In the genomic region with DNA sequence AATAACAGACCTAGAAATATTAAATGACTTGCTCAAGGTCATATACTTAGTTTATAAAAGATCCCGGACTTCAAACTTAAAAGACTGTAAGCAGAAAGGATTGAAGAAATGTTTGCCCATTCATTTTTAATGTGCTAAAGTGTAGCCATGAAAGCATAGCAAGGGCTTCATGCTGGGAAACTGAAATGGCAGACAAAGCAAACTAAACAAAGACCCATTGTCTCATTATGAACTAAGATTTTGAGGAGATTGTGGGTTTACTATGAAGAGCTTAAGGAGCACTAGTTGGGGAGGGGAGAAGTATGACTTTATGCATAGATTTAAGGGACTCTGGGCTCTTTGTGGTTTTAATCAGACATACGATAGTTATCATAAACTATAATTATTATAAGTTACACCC, we compare ENCODE assay signal across 25 cellular contexts. TPM values are rescaled to one million over a fixed set of nuclear protein-coding genes. Genes with fewer than 3 reads are reported as not detected.
"Had no signal": no experiment of that assay in that cellular context is flagged by ENCODE, and none has a peak within 500 bp of the region (broad histone marks: within the 10 kb centered on the region; RNA-seq: fewer than 3 reads in every experiment).

No MANE protein-coding gene starts in this region.

- H3K4me2 ChIP-seq: SK-N-SH had no signal

- H3K4me3 Mint-ChIP-seq: activated CD4-positive, alpha-beta memory T cell treated with anti-CD3 and anti-CD28 coated beads for 36 hours; activated naive CD4-positive, alpha-beta T cell treated with anti-CD3 and anti-CD28 coated beads, Interleukin-2, amount 10 ng/mL, durations not matched to agents 7 days and 5 days; activated naive CD8-positive, alpha-beta T cell treated with anti-CD3 and anti-CD28 coated beads for 36 hours; activated T-helper 17 cell treated with anti-CD3 and anti-CD28 coated beads, Interleukin-2, amount 50 U/mL, for 72 hours; WTC11 had no signal

- H3K27me3 Mint-ChIP-seq: activated CD4-positive, alpha-beta memory T cell treated with anti-CD3 and anti-CD28 coated beads for 36 hours; activated naive CD4-positive, alpha-beta T cell treated with anti-CD3 and anti-CD28 coated beads, Interleukin-2, amount 10 ng/mL, durations not matched to agents 7 days and 5 days had no signal

- H3K9me3 Mint-ChIP-seq: activated CD4-positive, alpha-beta memory T cell treated with anti-CD3 and anti-CD28 coated beads for 36 hours; activated naive CD4-positive, alpha-beta T cell treated with anti-CD3 and anti-CD28 coated beads, Interleukin-2, amount 10 ng/mL, durations not matched to agents 7 days and 5 days; activated T-helper 17 cell treated with anti-CD3 and anti-CD28 coated beads, Interleukin-2, amount 50 U/mL, for 72 hours had no signal

- H3K9ac ChIP-seq: SK-N-SH had no signal

- H3K27ac ChIP-seq: brain microvascular endothelial cell, cardiac muscle cell had no signal

- DNase-seq: activated CD4-positive, alpha-beta memory T cell treated with anti-CD3 and anti-CD28 coated beads for 36 hours; activated CD4-positive, alpha-beta T cell treated with anti-CD3 and anti-CD28 coated beads for 48 hours; activated CD4-positive, CD25-positive, alpha-beta regulatory T cell treated with anti-CD3 and anti-CD28 coated beads, Interleukin-2, amount 50 U/mL, for 72 hours; activated CD8-positive, alpha-beta memory T cell treated with anti-CD3 and anti-CD28 coated beads for 24 hours; activated gamma-delta T cell treated with Interleukin-2 at 50 U/mL for 16 hours; activated naive CD4-positive, alpha-beta T cell treated with anti-CD3 and anti-CD28 coated beads, Interleukin-2, amount 10 ng/mL, durations not matched to agents 7 days and 5 days; activated naive CD8-positive, alpha-beta T cell treated with anti-CD3 and anti-CD28 coated beads for 36 hours; activated T-cell treated with anti-CD3 and anti-CD28 coated beads, Interleukin-2, amount 50 U/mL, for 48 hours; brain microvascular endothelial cell; NCI-H1105 treated with DMSO at 0.1 percent for 48 hours; NCI-H1436 treated with DMSO at 0.1 percent for 48 hours; NCI-H187; NCI-H2081; NCI-H2171; NCI-H2227 treated with DMSO at 0.1 percent for 48 hours; NCI-H446 treated with DMSO at 0.1 percent for 48 hours; NCI-H524 treated with DMSO at 0.1 percent for 48 hours; NCI-H82; SIG-M5; SK-N-SH; T-helper 1 cell had no signal

- H3K27ac Mint-ChIP-seq: activated CD4-positive, alpha-beta memory T cell treated with anti-CD3 and anti-CD28 coated beads for 36 hours; activated naive CD4-positive, alpha-beta T cell treated with anti-CD3 and anti-CD28 coated beads, Interleukin-2, amount 10 ng/mL, durations not matched to agents 7 days and 5 days; activated naive CD8-positive, alpha-beta T cell treated with anti-CD3 and anti-CD28 coated beads for 36 hours; activated T-helper 17 cell treated with anti-CD3 and anti-CD28 coated beads, Interleukin-2, amount 50 U/mL, for 72 hours; WTC11 had no signal

- H3K4me1 Mint-ChIP-seq: activated naive CD4-positive, alpha-beta T cell treated with anti-CD3 and anti-CD28 coated beads, Interleukin-2, amount 10 ng/mL, durations not matched to agents 7 days and 5 days; activated naive CD8-positive, alpha-beta T cell treated with anti-CD3 and anti-CD28 coated beads for 36 hours; activated T-helper 17 cell treated with anti-CD3 and anti-CD28 coated beads, Interleukin-2, amount 50 U/mL, for 72 hours had no signal

- H3K36me3 Mint-ChIP-seq: activated CD4-positive, alpha-beta memory T cell treated with anti-CD3 and anti-CD28 coated beads for 36 hours; activated naive CD4-positive, alpha-beta T cell treated with anti-CD3 and anti-CD28 coated beads, Interleukin-2, amount 10 ng/mL, durations not matched to agents 7 days and 5 days; activated naive CD8-positive, alpha-beta T cell treated with anti-CD3 and anti-CD28 coated beads for 36 hours; WTC11 had no signal

- H3K36me3 ChIP-seq: brain microvascular endothelial cell, cardiac muscle cell had no signal

- H3K4me3 ChIP-seq: cardiac muscle cell had no signal

- H3K27me3 ChIP-seq: brain microvascular endothelial cell, cardiac muscle cell had no signal

- H3K9me2 ChIP-seq: SK-N-SH had no signal

RNA-seq across cellular contexts. Expression of gene ADAMTS1, which starts 26.3 kb away (rescaled TPM):
- total RNA-seq: activated CD4-positive, alpha-beta memory T cell treated with anti-CD3 and anti-CD28 coated beads for 36 hours; OCI-LY7 had no signal
